1 cellular context compared by ENCODE assay signal in genomic region chr1:19209439-19209989, GRCh38.
A peak's percentile ranks its signal among the peaks of the same experiment; 100 is the strongest.
TF ChIP-seq lines count a peak whose summit lies in the region.

No MANE protein-coding gene starts in this region.

TF ChIP-seq in K562, 482 proteins besides CTCF, POLR2A, EP300 and RAD21 (continued from another document and continues in another):
- TF ChIP-seq KLF6 (CRISPR knock-in tag; IDR thresholded peaks at IDR 0.05; ENCODE audit: borderline replicate concordance) (peak; percentile 62; the same call in 1 of the 2 replicates), EWSR1 (IDR thresholded peaks at IDR 0.05; ENCODE audit: borderline replicate concordance, low read depth, partially characterized antibody) (no peak), TBL1XR1 (IDR thresholded peaks at IDR 0.05; ENCODE audit: low read length in 2 of 2) (peak in 1 of 2 experiments; percentile 39; a peak in 1 of 4 replicates), MXI1 (IDR thresholded peaks at IDR 0.05; ENCODE audit: low read depth, low read length) (0 out of 2 replicates have a peak, but pooled peaks have one; percentile 9), CCAR2 (IDR thresholded peaks at IDR 0.05; ENCODE audit: low read depth, low read length) (no peak), BCLAF1 (IDR thresholded peaks at IDR 0.05; ENCODE audit: borderline replicate concordance in 1 of 2, control insufficient read depth in 1 of 2, low read depth in 2 of 2, low read length in 1 of 2) (no peak), JUND (IDR thresholded peaks at IDR 0.05; ENCODE audit: borderline replicate concordance, low read depth, low read length) (peak; percentile 48; the same call in 1 of the 2 replicates), JUND (tag; IDR thresholded peaks at IDR 0.05; ENCODE audit: borderline replicate concordance, low read depth, low read length) (no peak), ETV1 (tag; conservative IDR thresholded peaks at IDR 0.05; ENCODE audit: low read depth) (peak; percentile 7; the same call in 1 of the 2 replicates), RBM17 (IDR thresholded peaks at IDR 0.05; ENCODE audit: borderline replicate concordance, low read depth, low read length) (no peak), MTA1 (IDR thresholded peaks at IDR 0.05; ENCODE audit: borderline replicate concordance) (0 out of 2 replicates have a peak, but pooled peaks have one; percentile 11), ZFP36 (IDR thresholded peaks at IDR 0.05; ENCODE audit: low read depth, low read length, partially characterized antibody) (no peak), NR3C1 (CRISPR knock-in tag; IDR thresholded peaks at IDR 0.05) (no peak), ARID4B (CRISPR knock-in tag; IDR thresholded peaks at IDR 0.05) (no peak), DLX4 (CRISPR knock-in tag; IDR thresholded peaks at IDR 0.05) (no peak), ZNF41 (CRISPR knock-in tag; conservative IDR thresholded peaks at IDR 0.05) (no peak), TCF7 (IDR thresholded peaks at IDR 0.05; ENCODE audit: borderline replicate concordance) (no peak), ZNF3 (CRISPR knock-in tag; IDR thresholded peaks at IDR 0.05) (no peak), LCOR (CRISPR knock-in tag; IDR thresholded peaks at IDR 0.05) (peak; percentile 30; the same call in 1 of the 2 replicates), SAP30 (IDR thresholded peaks at IDR 0.05; ENCODE audit: borderline replicate concordance, insufficient read depth, low read depth, low read length, poor library complexity, severe bottlenecking) (peak; percentile 45), CTCFL (IDR thresholded peaks at IDR 0.05; ENCODE audit: borderline replicate concordance, insufficient read depth, low read depth, low read length, poor library complexity, severe bottlenecking) (no peak), FOXK1 (CRISPR knock-in tag; IDR thresholded peaks at IDR 0.05; ENCODE audit: borderline replicate concordance) (no peak), E2F4 (CRISPR knock-in tag; IDR thresholded peaks at IDR 0.05; ENCODE audit: low read depth) (no peak), NELFE (IDR thresholded peaks at IDR 0.05; ENCODE audit: insufficient read depth, insufficient read length) (no peak), FOSL1 (tag; conservative IDR thresholded peaks at IDR 0.05) (peak; percentile 0; the same call in 1 of the 2 replicates), C11orf30 (IDR thresholded peaks at IDR 0.05; ENCODE audit: low read depth) (peak; percentile 93), HIVEP1 (CRISPR knock-in tag; IDR thresholded peaks at IDR 0.05) (no peak), ETS1 (conservative IDR thresholded peaks at IDR 0.05; ENCODE audit: control insufficient read depth, low read depth, low read length) (peak; percentile 50), MECOM (CRISPR knock-in tag; IDR thresholded peaks at IDR 0.05) (0 out of 2 replicates have a peak, but pooled peaks have one; percentile 55), PURB (CRISPR knock-in tag; IDR thresholded peaks at IDR 0.05; ENCODE audit: low read depth) (0 out of 2 replicates have a peak, but pooled peaks have one; percentile 28), TEAD2 (tag; IDR thresholded peaks at IDR 0.05) (no peak), RAD51 (IDR thresholded peaks at IDR 0.05; ENCODE audit: borderline replicate concordance, low read depth) (peak; percentile 45; the same call in 1 of the 2 replicates), PHTF2 (CRISPR knock-in tag; IDR thresholded peaks at IDR 0.05) (peak; percentile 6; the same call in 1 of the 2 replicates), PREB (CRISPR knock-in tag; IDR thresholded peaks at IDR 0.05) (0 out of 2 replicates have a peak, but pooled peaks have one; percentile 43), ARID3A (IDR thresholded peaks at IDR 0.05; ENCODE audit: borderline replicate concordance, low read depth, low read length) (peak; percentile 87; the same call in 1 of the 2 replicates), ELF4 (CRISPR knock-in tag; IDR thresholded peaks at IDR 0.05) (no peak), SRSF1 (IDR thresholded peaks at IDR 0.05; ENCODE audit: low read depth, low read length) (no peak), MAFK (IDR thresholded peaks at IDR 0.05; ENCODE audit: low read length) (peak; percentile 70; the same call in 1 of the 2 replicates), NFIX (CRISPR knock-in tag; IDR thresholded peaks at IDR 0.05; ENCODE audit: low read depth) (no peak), ZZZ3 (IDR thresholded peaks at IDR 0.05) (0 out of 2 replicates have a peak, but pooled peaks have one; percentile 4), ZBTB12 (CRISPR knock-in tag; IDR thresholded peaks at IDR 0.05) (no peak), E2F1 (CRISPR knock-in tag; IDR thresholded peaks at IDR 0.05) (0 out of 2 replicates have a peak, but pooled peaks have one; percentile 71)
